Comparison of ENCODE assay signal across 8 cellular contexts in the genomic region with DNA sequence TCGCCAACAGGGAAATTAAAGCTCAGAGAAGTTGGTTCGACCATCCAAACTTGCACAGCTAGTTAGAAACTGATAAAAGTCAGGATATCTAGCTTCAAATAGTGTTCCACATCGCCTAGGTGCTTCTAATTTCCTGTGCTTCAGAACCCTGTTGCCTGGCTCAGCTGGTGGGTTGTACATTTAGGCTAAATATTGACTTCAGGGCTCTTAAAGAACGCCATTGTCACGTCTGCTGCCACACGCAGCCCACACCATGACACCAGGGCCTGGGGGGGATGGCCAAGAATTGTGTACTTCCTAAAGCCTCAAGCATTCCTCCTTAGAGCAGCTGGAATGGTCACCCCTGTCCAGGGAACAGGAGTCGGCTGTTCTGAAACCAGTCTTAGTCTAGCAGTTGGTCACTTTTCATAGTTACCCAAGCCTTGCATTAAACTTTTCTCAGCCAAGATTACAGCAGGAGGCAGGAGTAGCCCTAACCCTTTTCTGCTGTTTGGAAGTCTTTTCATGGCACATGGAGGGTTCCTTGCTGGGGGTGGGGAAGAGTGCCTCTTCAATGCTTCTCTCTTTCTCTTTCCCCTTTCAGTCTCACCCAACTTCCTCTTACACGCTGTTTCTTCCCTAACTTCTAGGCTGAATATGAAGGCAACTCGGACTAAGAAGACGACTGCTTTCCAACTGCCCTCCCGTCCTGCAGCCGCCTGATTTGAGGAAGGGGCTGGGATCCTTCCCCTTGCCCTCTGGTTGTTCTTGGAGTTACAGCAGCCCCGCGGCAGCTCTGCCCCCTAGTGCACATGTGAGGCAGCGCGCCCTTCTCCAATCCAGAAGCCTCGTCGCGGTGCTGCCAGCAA. TPM values are rescaled to one million over a fixed set of nuclear protein-coding genes. Genes with fewer than 3 reads are reported as not detected.
A peak's percentile ranks its signal among the peaks of the same experiment; 100 is the strongest.
DNase-seq lines count a peak whose midpoint lies in the region; ATAC-seq, FAIRE-seq and TF ChIP-seq lines count a peak whose summit lies in the region.

No MANE protein-coding gene starts in this region.

- no peak for TF ChIP-seq POLR2A in GM12891 (IDR thresholded peaks at IDR 0.05; ENCODE audit: low read depth, low read length)
- TF ChIP-seq POLR2A in spleen (IDR thresholded peaks at IDR 0.05): peak in 1 of 3 donors; percentile 39

- H3K27ac Mint-ChIP-seq in WTC11: peak overlapping the region; percentile 90

- H3K27me3 Mint-ChIP-seq in WTC11 (ENCODE audit: low read depth): no peaks in the 10 kb centered on the region; the same call in 1 of the 2 replicates

- H3K4me3 Mint-ChIP-seq in WTC11: peak overlapping the region; percentile 83

- H3K9me3 ChIP-seq in keratinocyte (ENCODE audit: control insufficient read depth, low read depth, low read length): no peaks in the 10 kb centered on the region
- no peaks in the 10 kb centered on the region for H3K9me3 ChIP-seq in spleen

- peak overlapping the region in 2 of 3 experiments; percentile 63 to 83 for H3K4me3 ChIP-seq in keratinocyte (ENCODE audit: control insufficient read depth in 2 of 3, extremely low read depth in 1 of 3, insufficient read depth in 2 of 3, low read depth in 1 of 3, low read length in 3 of 3)
- peak overlapping the region; percentile 38 to 83 (median 60) for H3K4me3 ChIP-seq in spleen

- peak; percentile 72 for FAIRE-seq in GM12891 (lab: Jason Lieb, UNC)
- FAIRE-seq in keratinocyte (lab: Jason Lieb, UNC): peak; percentile 49

- H3K4me2 ChIP-seq in keratinocyte (ENCODE audit: control insufficient read depth, extremely low read depth, insufficient read depth, low read depth, low read length): peak overlapping the region; percentile 99

- no peaks in the 10 kb centered on the region for H3K79me2 ChIP-seq in keratinocyte (ENCODE audit: control insufficient read depth, insufficient read depth, low read length)

- peaks cover 29% of the 10 kb centered on the region for H3K4me1 ChIP-seq in keratinocyte (ENCODE audit: control insufficient read depth, extremely low read depth, insufficient read depth, low read length)
- H3K4me1 ChIP-seq in spleen: peaks cover 17 to 74% (median 41%) of the 10 kb centered on the region in 6 donors

- H2AFZ ChIP-seq in keratinocyte (ENCODE audit: control insufficient read depth, low read length): peak overlapping the region; percentile 68

- H3K36me3 ChIP-seq in keratinocyte (ENCODE audit: control insufficient read depth in 2 of 2, extremely low read depth in 1 of 2, insufficient read depth in 2 of 2, low read length in 2 of 2) (no peaks in the 10 kb centered on the region), spleen (no peaks in the 10 kb centered on the region)

- DNase-seq in GM12891 (ENCODE audit: insufficient read length, low spot score): peak; percentile 51
- peak; percentile 68 for DNase-seq in NCI-H2171 treated with DMSO at 0.1 percent for 48 hours (lab: John Stamatoyannopoulos, UW)
- DNase-seq in WTC11 (ENCODE audit: low spot score): peak; percentile 90
- DNase-seq in caudate nucleus (lab: John Stamatoyannopoulos, UW): peak in 56 of 61 donors; percentile 17 to 85 (median 68)
- DNase-seq in keratinocyte (ENCODE audit: low read depth, low spot score): no peak
- DNase-seq in spleen: peak; percentile 93

- peaks cover 12% of the 10 kb centered on the region for H3K4me1 Mint-ChIP-seq in WTC11

- H3K9me1 ChIP-seq in keratinocyte (ENCODE audit: control insufficient read depth, extremely low read depth, insufficient read depth, low read length): no peaks in the 10 kb centered on the region

- ATAC-seq in WTC11 (peak; percentile 47), GM19397 (IDR thresholded peaks at IDR 0.05; ENCODE audit: unreplicated experiment) (no peak)

- TF ChIP-seq CTCF in 22Rv1 (IDR thresholded peaks at IDR 0.05) (peak; percentile 99), WTC11 (IDR thresholded peaks at IDR 0.05) (peak; percentile 92), keratinocyte (optimal IDR thresholded peaks at IDR 0.05 in 1 of 3, IDR thresholded peaks at IDR 0.05 in 1 of 3, conservative IDR thresholded peaks at IDR 0.05 in 1 of 3; ENCODE audit: extremely low read depth in 1 of 3, insufficient read depth in 2 of 3, low read length in 3 of 3) (peak; percentile 95 to 97 (median 97)), spleen (IDR thresholded peaks at IDR 0.05 in 8 of 11, conservative IDR thresholded peaks at IDR 0.05 in 3 of 11) (peak; percentile 91 to 98 (median 96))

- no peaks in the 10 kb centered on the region for H3K36me3 Mint-ChIP-seq in WTC11

- H3K9me3 Mint-ChIP-seq in WTC11: no peaks in the 10 kb centered on the region

- peak overlapping the region; percentile 98 for H3K9ac ChIP-seq in keratinocyte (ENCODE audit: control insufficient read depth, extremely low read depth, insufficient read depth, low read length)

- no peaks in the 10 kb centered on the region for H4K20me1 ChIP-seq in keratinocyte (ENCODE audit: control insufficient read depth, extremely low read depth, insufficient read depth, low read length)

- H3K27ac ChIP-seq in 22Rv1 (peak overlapping the region; percentile 77), caudate nucleus (ENCODE audit: low read depth, low read length) (peak overlapping the region; percentile 92), keratinocyte (ENCODE audit: control insufficient read depth, insufficient read depth, low read length) (peak overlapping the region; percentile 93), spleen (peak overlapping the region; percentile 48 to 97 (median 90))

- H3K27me3 ChIP-seq in keratinocyte (ENCODE audit: control insufficient read depth, extremely low read depth, insufficient read depth, low read length) (no peaks in the 10 kb centered on the region), spleen (replicated peaks in 1 of 7) (no peaks in the 10 kb centered on the region)

- 5 to 7% (median 6%) methylated on average over 16 to 19 of the region's 19 CpGs for WGBS in spleen, 5 donors

- CTCF ChIA-PET in WTC11 (lab: Charles Lee): interaction anchor here (0.5 to 3.1 kb wide), 24 partner anchors 8 to 435 kb away, joined by 3 to 14 read pairs (median 4); no protein-coding TSS in a partner anchor

- intact Hi-C loops in spleen (cut with DNase I; ENCODE audit: low total_unique reads): loop anchor here (10.0 kb wide), 1 partner anchor 61 kb away; no protein-coding TSS in a partner anchor

- dilution Hi-C loops in keratinocyte (cut with MboI; ENCODE audit: extremely low pct_ligation_motif_present, low sequenced_read_pairs): no loop called here

- POLR2A ChIA-PET in WTC11 (lab: Charles Lee): interaction anchor here (0.6 to 4.1 kb wide), 9 partner anchors 18 to 495 kb away, joined by 3 to 35 read pairs (median 5); a partner anchor contains a TSS

TF ChIP-seq in GM12891, 5 proteins besides CTCF, POLR2A, EP300 and RAD21:
- TF ChIP-seq SPI1 (IDR thresholded peaks at IDR 0.05; ENCODE audit: low read depth, low read length) (0 out of 2 replicates have a peak, but pooled peaks have one; percentile 8), TAF1 (IDR thresholded peaks at IDR 0.05; ENCODE audit: low read depth, low read length) (no peak)

TF ChIP-seq in WTC11, 78 proteins besides CTCF, POLR2A, EP300 and RAD21 (continues in another document):
- TF ChIP-seq, protein P1, sequence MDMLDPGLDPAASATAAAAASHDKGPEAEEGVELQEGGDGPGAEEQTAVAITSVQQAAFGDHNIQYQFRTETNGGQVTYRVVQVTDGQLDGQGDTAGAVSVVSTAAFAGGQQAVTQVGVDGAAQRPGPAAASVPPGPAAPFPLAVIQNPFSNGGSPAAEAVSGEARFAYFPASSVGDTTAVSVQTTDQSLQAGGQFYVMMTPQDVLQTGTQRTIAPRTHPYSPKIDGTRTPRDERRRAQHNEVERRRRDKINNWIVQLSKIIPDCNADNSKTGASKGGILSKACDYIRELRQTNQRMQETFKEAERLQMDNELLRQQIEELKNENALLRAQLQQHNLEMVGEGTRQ (CRISPR knock-in tag; IDR thresholded peaks at IDR 0.05): no peak
- TF ChIP-seq NFE2L1 (CRISPR knock-in tag; IDR thresholded peaks at IDR 0.05) (no peak), SP1 (CRISPR knock-in tag; conservative IDR thresholded peaks at IDR 0.05) (0 out of 2 replicates have a peak, but pooled peaks have one; percentile 24)
- TF ChIP-seq, protein P2, sequence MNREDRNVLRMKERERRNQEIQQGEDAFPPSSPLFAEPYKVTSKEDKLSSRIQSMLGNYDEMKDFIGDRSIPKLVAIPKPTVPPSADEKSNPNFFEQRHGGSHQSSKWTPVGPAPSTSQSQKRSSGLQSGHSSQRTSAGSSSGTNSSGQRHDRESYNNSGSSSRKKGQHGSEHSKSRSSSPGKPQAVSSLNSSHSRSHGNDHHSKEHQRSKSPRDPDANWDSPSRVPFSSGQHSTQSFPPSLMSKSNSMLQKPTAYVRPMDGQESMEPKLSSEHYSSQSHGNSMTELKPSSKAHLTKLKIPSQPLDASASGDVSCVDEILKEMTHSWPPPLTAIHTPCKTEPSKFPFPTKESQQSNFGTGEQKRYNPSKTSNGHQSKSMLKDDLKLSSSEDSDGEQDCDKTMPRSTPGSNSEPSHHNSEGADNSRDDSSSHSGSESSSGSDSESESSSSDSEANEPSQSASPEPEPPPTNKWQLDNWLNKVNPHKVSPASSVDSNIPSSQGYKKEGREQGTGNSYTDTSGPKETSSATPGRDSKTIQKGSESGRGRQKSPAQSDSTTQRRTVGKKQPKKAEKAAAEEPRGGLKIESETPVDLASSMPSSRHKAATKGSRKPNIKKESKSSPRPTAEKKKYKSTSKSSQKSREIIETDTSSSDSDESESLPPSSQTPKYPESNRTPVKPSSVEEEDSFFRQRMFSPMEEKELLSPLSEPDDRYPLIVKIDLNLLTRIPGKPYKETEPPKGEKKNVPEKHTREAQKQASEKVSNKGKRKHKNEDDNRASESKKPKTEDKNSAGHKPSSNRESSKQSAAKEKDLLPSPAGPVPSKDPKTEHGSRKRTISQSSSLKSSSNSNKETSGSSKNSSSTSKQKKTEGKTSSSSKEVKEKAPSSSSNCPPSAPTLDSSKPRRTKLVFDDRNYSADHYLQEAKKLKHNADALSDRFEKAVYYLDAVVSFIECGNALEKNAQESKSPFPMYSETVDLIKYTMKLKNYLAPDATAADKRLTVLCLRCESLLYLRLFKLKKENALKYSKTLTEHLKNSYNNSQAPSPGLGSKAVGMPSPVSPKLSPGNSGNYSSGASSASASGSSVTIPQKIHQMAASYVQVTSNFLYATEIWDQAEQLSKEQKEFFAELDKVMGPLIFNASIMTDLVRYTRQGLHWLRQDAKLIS (CRISPR knock-in tag; IDR thresholded peaks at IDR 0.05; ENCODE audit: borderline replicate concordance): no peak

RNA-seq across cellular contexts. Expression of a gene that starts 17.1 kb away (rescaled TPM):
- 6.8 TPM for polyA plus RNA-seq in GM12891 (2012; ENCODE audit: low read depth, missing spikeins)
- total RNA-seq in WTC11 (2021): 23.9 to 57.4 TPM (median 50.8 TPM) in 3 replicates
- polyA plus RNA-seq in keratinocyte: 29.2 to 141 TPM (median 121 TPM) in 3 replicates
- 203 TPM for polyA plus RNA-seq in keratinocyte (2011; ENCODE audit: low read depth)
- 59.7 and 69.9 TPM in 2 replicates for polyA plus RNA-seq in keratinocyte (2011; cell fraction: cytosol; rRNA removed)
- polyA plus RNA-seq in keratinocyte (2011; cell fraction: nucleus; rRNA removed): 468 and 530 TPM in 2 replicates
- polyA plus RNA-seq in keratinocyte (2012; ENCODE audit: low replicate concordance): 11.9 and 76.3 TPM in 2 replicates
- 33.5 to 179 TPM (median 146 TPM) in 3 replicates for polyA minus RNA-seq in keratinocyte
- 174 TPM for polyA minus RNA-seq in keratinocyte (2011; cell fraction: cytosol; rRNA and poly(A)+ RNA removed)
- 415 and 474 TPM in 2 replicates for polyA minus RNA-seq in keratinocyte (2011; cell fraction: nucleus; rRNA and poly(A)+ RNA removed)
- total RNA-seq in spleen: 100 to 1,000 TPM in 5 of 7 donors, 10 to 100 TPM in 2; 46.0 to 414 (median 192) TPM
- 10 to 100 TPM; 18.8 to 32.9 (median 20.2) TPM for polyA plus RNA-seq in spleen
